In genomic region chr17:42428141-42428944, GRCh38 we compare ENCODE assay signal across 8 cellular contexts. TPM values are rescaled to one million over a fixed set of nuclear protein-coding genes. Genes with fewer than 3 reads are reported as not detected.
DNase-seq lines count a peak whose midpoint lies in the region; ATAC-seq and TF ChIP-seq lines count a peak whose summit lies in the region.

No MANE protein-coding gene starts in this region.

- H3K9me3 ChIP-seq in AG04450 (ENCODE audit: control insufficient read depth, insufficient read depth, low read length): no peaks in the 10 kb centered on the region
- H3K9me3 ChIP-seq in gastroesophageal sphincter: no peaks in the 10 kb centered on the region
- no peaks in the 10 kb centered on the region for H3K9me3 ChIP-seq in osteoblast (ENCODE audit: low read depth, low read length)

- H3K36me3 Mint-ChIP-seq in activated T-cell treated with anti-CD3 and anti-CD28 coated beads, Interleukin-2, amount 50 U/mL, for 72 hours (ENCODE audit: insufficient read depth in 2 of 2): no peaks in the 10 kb centered on the region

- no peak overlapping the region for H3K4me3 Mint-ChIP-seq in activated T-cell treated with anti-CD3 and anti-CD28 coated beads, Interleukin-2, amount 50 U/mL, for 72 hours

- H3K27ac ChIP-seq in AG04450 (ENCODE audit: low read depth, low read length) (peak overlapping the region; percentile 89), gastroesophageal sphincter (peak overlapping the region in 3 of 4 donors; percentile 71 to 78 (median 75)), osteoblast (ENCODE audit: low read depth, low read length) (peak overlapping the region; percentile 90)

- POLR2A ChIA-PET in AG04450 (lab: Yijun Ruan, JAX): interaction anchor here (0.6 to 1.4 kb wide), 4 partner anchors 8 to 108 kb away, joined by 3 to 5 read pairs (median 4); partner anchors contain the start of gene NAGLU

- no peak for TF ChIP-seq EP300 in gastroesophageal sphincter (IDR thresholded peaks at IDR 0.05)

- CTCF ChIA-PET in AG04450 (lab: Charles Lee): interaction anchor here (0.6 to 2.7 kb wide), 6 partner anchors 26 to 131 kb away, joined by 3 to 8 read pairs (median 3); partner anchors contain the start of gene STAT3

- H3K4me1 Mint-ChIP-seq in activated T-cell treated with anti-CD3 and anti-CD28 coated beads, Interleukin-2, amount 50 U/mL, for 72 hours (ENCODE audit: low read depth): no peaks in the 10 kb centered on the region

- DNase-seq in AG04450 (ENCODE audit: low read depth, low spot score) (peak; percentile 91), GM03348 (ENCODE audit: low spot score) (peak; percentile 82), NCI-H1930 (lab: John Stamatoyannopoulos, UW) (peak; percentile 20 to 52), osteoblast (ENCODE audit: insufficient read length, low spot score, missing footprints) (peak; percentile 95)
- peak in 1 of 2 donors; percentile 45 for DNase-seq in activated T-cell treated with anti-CD3 and anti-CD28 coated beads, Interleukin-2, amount 50 U/mL, for 72 hours

- H3K36me3 ChIP-seq in gastroesophageal sphincter (no peaks in the 10 kb centered on the region), osteoblast (ENCODE audit: insufficient read depth, low read length) (no peaks in the 10 kb centered on the region)

- H3K27ac Mint-ChIP-seq in activated T-cell treated with anti-CD3 and anti-CD28 coated beads, Interleukin-2, amount 50 U/mL, for 72 hours: no peak overlapping the region

- no peaks in the 10 kb centered on the region for H3K27me3 ChIP-seq in AG04450 (ENCODE audit: control insufficient read depth, insufficient read depth, low read length)
- no peaks in the 10 kb centered on the region for H3K27me3 ChIP-seq in gastroesophageal sphincter
- H3K27me3 ChIP-seq in osteoblast (ENCODE audit: insufficient read depth, low read length): no peaks in the 10 kb centered on the region

- peak overlapping the region; percentile 76 for H2AFZ ChIP-seq in osteoblast (ENCODE audit: low read length)

- no peaks in the 10 kb centered on the region for H3K9me3 Mint-ChIP-seq in activated T-cell treated with anti-CD3 and anti-CD28 coated beads, Interleukin-2, amount 50 U/mL, for 72 hours

- no peak for TF ChIP-seq POLR2A in gastroesophageal sphincter (IDR thresholded peaks at IDR 0.05)

- no peaks in the 10 kb centered on the region for H4K20me1 ChIP-seq in osteoblast (ENCODE audit: insufficient read depth, low read length)

- H3K4me1 ChIP-seq in gastroesophageal sphincter (peaks cover 0 to 57% (median 24%) of the 10 kb centered on the region in 3 donors), osteoblast (ENCODE audit: insufficient read depth, low read length) (peaks cover 21% of the 10 kb centered on the region)

- H3K4me2 ChIP-seq in osteoblast (ENCODE audit: insufficient read depth, low read length): peak overlapping the region; percentile 65

- ATAC-seq in activated T-cell treated with anti-CD3 and anti-CD28 coated beads, Interleukin-2, amount 50 U/mL, for 72 hours (replicated peaks in 1 of 2): peak; percentile 32 to 59
- ATAC-seq in gastroesophageal sphincter (peak; percentile 77), HG02852 (IDR thresholded peaks at IDR 0.05; ENCODE audit: unreplicated experiment) (no peak), GM18861 (IDR thresholded peaks at IDR 0.05; ENCODE audit: unreplicated experiment) (no peak)

- TF ChIP-seq CTCF in AG04450 (IDR thresholded peaks at IDR 0.05; ENCODE audit: low read depth, low read length) (peak; percentile 88), gastroesophageal sphincter (IDR thresholded peaks at IDR 0.05) (peak in 3 of 4 experiments; percentile 75 to 82 (median 77)), osteoblast (IDR thresholded peaks at IDR 0.05; ENCODE audit: extremely low read depth, low read depth, low read length) (peak; percentile 93)

- H3K4me3 ChIP-seq in AG04450 (ENCODE audit: low read depth, low read length): no peak overlapping the region
- no peak overlapping the region for H3K4me3 ChIP-seq in gastroesophageal sphincter
- H3K4me3 ChIP-seq in osteoblast (ENCODE audit: insufficient read depth, low read length): no peak overlapping the region

- H3K79me2 ChIP-seq in osteoblast (ENCODE audit: insufficient read depth, low read length): peaks cover 8% of the 10 kb centered on the region

- 20 to 22% methylated on average over 2 to 4 of the region's 4 CpGs for WGBS in gastroesophageal sphincter (ENCODE audit: low coverage in 1 of 2), 2 donors

- peaks cover 43% of the 10 kb centered on the region for H3K27me3 Mint-ChIP-seq in activated T-cell treated with anti-CD3 and anti-CD28 coated beads, Interleukin-2, amount 50 U/mL, for 72 hours (ENCODE audit: low read depth)

RNA-seq across cellular contexts. Expression of gene CAVIN1, which starts 5.3 kb away (rescaled TPM):
- 326 and 390 TPM in 2 replicates for polyA plus RNA-seq in AG04450 (2011; rRNA removed)
- polyA minus RNA-seq in AG04450 (2011; rRNA and poly(A)+ RNA removed): 252 and 273 TPM in 2 replicates
- 1 to 10 TPM; 2.4 to 4.3 TPM for total RNA-seq in activated T-cell treated with anti-CD3 and anti-CD28 coated beads, Interleukin-2, amount 50 U/mL, for 72 hours
- total RNA-seq in gastroesophageal sphincter (1,000 to 10,000 TPM in 2 of 4 donors, 100 to 1,000 TPM in 2; 615 to 1,266 (median 897) TPM), osteoblast (861 and 988 TPM in 2 replicates)

RNA-seq across cellular contexts. Expression of gene ATP6V0A1, which starts 30.3 kb away (rescaled TPM):
- 22.3 and 30.8 TPM in 2 replicates for polyA plus RNA-seq in AG04450 (2011; rRNA removed)
- polyA minus RNA-seq in AG04450 (2011; rRNA and poly(A)+ RNA removed): 60.2 and 84.4 TPM in 2 replicates
- 10 to 100 TPM; 22.1 TPM for total RNA-seq in activated T-cell treated with anti-CD3 and anti-CD28 coated beads, Interleukin-2, amount 50 U/mL, for 72 hours
- total RNA-seq in gastroesophageal sphincter (10 to 100 TPM; 47.5 to 84.5 (median 65.4) TPM), osteoblast (52.5 and 53.9 TPM in 2 replicates)

RNA-seq across cellular contexts. Expression of gene STAT3, which starts 40.1 kb away (rescaled TPM):
- 77.1 and 83.4 TPM in 2 replicates for polyA plus RNA-seq in AG04450 (2011; rRNA removed)
- 144 and 161 TPM in 2 replicates for polyA minus RNA-seq in AG04450 (2011; rRNA and poly(A)+ RNA removed)
- total RNA-seq in activated T-cell treated with anti-CD3 and anti-CD28 coated beads, Interleukin-2, amount 50 U/mL, for 72 hours: 100 to 1,000 TPM; 346 to 380 TPM
- 100 to 1,000 TPM; 146 to 253 (median 205) TPM for total RNA-seq in gastroesophageal sphincter
- 197 and 206 TPM in 2 replicates for total RNA-seq in osteoblast

Comparison
In these comparisons a context has a peak if more than half of its experiments do, and no peak if none do; other contexts are left out.
1. ATAC-seq: peak in activated T-cell treated with anti-CD3 and anti-CD28 coated beads, Interleukin-2, amount 50 U/mL, for 72 hours (2 of 2) and gastroesophageal sphincter (single experiment); none in HG02852 (single experiment) and GM18861 (single experiment).
2. RNA of gene CAVIN1, which starts 5.3 kb away (total RNA-seq): 615 to 1,266 TPM in gastroesophageal sphincter and 861 to 988 TPM in osteoblast; 2.4 to 4.3 TPM in activated T-cell treated with anti-CD3 and anti-CD28 coated beads, Interleukin-2, amount 50 U/mL, for 72 hours; every median in the first group is over 100 times any median in the second.
3. Peak in every context shown above with its lines, with median percentiles within 50 percentile points of each other: H3K27ac ChIP-seq and CTCF ChIP-seq.